ENCODE assay signal across 1 cellular context in genomic region chr7:55549457-55549856, GRCh38.
TF ChIP-seq lines count a peak whose summit lies in the region.

No MANE protein-coding gene starts in this region.

TF ChIP-seq in WTC11, 78 proteins besides CTCF, POLR2A, EP300 and RAD21 (continued from another document):
- TF ChIP-seq ZNF423 (CRISPR knock-in tag; IDR thresholded peaks at IDR 0.05) (no peak), TCF7 (CRISPR knock-in tag; IDR thresholded peaks at IDR 0.05; ENCODE audit: low read depth) (no peak)
TF ChIP-seq in WTC11: peak in this region for 0.
